In genomic region chr1:62182079-62182620, GRCh38 we compare ENCODE assay signal across 7 cellular contexts. TPM values are rescaled to one million over a fixed set of nuclear protein-coding genes. Genes with fewer than 3 reads are reported as not detected.
"Had no signal": no experiment of that assay in that cellular context is flagged by ENCODE, and none has a peak within 500 bp of the region (broad histone marks: within the 10 kb centered on the region; RNA-seq: fewer than 3 reads in every experiment).

No MANE protein-coding gene starts in this region.

RNA-seq across cellular contexts. Expression of gene L1TD1, which starts 12.5 kb away (rescaled TPM):
- total RNA-seq: activated CD4-positive, alpha-beta memory T cell treated with anti-CD3 and anti-CD28 coated beads, Interleukin-2, amount 10 ng/mL, durations not matched to agents 7 days and 5 days; activated CD4-positive, alpha-beta T cell treated with anti-CD3 and anti-CD28 coated beads, Interleukin-2, amount 10 ng/mL, durations not matched to agents 24 days and 14 days; activated naive CD4-positive, alpha-beta T cell treated with anti-CD3 and anti-CD28 coated beads for 36 hours; activated naive CD8-positive, alpha-beta T cell treated with anti-CD3 and anti-CD28 coated beads, Interleukin-2, amount 10 ng/mL, durations not matched to agents 7 days and 5 days; activated T-cell treated with anti-CD3 and anti-CD28 coated beads, Interleukin-2, amount 50 U/mL, for 72 hours; lung microvascular endothelial cell; occipital lobe had no signal
